Comparison of ENCODE assay signal across 1 cellular context in the genomic region with DNA sequence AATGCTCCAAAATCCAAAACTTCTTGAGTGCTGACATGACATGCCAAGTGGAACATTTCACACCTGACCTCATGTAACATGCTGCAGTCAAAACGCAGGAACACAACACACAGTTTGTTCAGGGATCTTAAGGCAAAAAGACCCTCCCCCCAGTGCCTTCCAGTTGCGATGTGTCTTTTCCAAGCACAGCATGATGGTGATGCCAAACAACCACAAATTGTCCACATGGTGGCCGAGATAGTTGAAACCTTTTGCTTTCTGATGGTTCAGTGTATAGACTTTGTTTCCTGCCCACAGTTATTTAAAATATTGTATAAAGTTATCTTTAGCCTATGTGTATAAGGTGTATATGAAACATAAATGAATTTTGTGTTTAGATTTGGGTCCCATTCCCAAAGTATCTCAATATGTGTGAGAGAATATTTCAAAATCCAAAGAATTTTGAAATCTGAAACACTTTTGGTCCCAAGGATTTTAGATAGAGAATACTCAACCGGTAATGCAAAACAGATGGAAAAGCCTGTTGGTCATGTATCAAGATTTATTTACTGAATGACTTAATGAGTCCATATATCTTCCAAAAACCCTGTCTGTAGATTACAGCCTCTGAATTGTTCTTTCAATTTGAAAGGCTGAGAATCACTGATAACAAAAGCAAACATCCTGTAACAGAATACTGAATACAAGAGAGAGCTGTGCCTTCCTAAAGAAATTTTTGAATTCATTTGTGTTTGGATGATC.
TF ChIP-seq lines count a peak whose summit lies in the region.

No MANE protein-coding gene starts in this region.

TF ChIP-seq in GM12878, 131 proteins besides CTCF, POLR2A, EP300 and RAD21 (continued from another document):
- TF ChIP-seq, protein P1, sequence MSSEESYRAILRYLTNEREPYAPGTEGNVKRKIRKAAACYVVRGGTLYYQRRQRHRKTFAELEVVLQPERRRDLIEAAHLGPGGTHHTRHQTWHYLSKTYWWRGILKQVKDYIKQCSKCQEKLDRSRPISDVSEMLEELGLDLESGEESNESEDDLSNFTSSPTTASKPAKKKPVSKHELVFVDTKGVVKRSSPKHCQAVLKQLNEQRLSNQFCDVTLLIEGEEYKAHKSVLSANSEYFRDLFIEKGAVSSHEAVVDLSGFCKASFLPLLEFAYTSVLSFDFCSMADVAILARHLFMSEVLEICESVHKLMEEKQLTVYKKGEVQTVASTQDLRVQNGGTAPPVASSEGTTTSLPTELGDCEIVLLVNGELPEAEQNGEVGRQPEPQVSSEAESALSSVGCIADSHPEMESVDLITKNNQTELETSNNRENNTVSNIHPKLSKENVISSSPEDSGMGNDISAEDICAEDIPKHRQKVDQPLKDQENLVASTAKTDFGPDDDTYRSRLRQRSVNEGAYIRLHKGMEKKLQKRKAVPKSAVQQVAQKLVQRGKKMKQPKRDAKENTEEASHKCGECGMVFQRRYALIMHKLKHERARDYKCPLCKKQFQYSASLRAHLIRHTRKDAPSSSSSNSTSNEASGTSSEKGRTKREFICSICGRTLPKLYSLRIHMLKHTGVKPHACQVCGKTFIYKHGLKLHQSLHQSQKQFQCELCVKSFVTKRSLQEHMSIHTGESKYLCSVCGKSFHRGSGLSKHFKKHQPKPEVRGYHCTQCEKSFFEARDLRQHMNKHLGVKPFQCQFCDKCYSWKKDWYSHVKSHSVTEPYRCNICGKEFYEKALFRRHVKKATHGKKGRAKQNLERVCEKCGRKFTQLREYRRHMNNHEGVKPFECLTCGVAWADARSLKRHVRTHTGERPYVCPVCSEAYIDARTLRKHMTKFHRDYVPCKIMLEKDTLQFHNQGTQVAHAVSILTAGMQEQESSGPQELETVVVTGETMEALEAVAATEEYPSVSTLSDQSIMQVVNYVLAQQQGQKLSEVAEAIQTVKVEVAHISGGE (CRISPR knock-in tag; IDR thresholded peaks at IDR 0.05), result no peak
- no peak for TF ChIP-seq BRCA1 (IDR thresholded peaks at IDR 0.05; ENCODE audit: low read depth, low read length)
- TF ChIP-seq, protein P2, sequence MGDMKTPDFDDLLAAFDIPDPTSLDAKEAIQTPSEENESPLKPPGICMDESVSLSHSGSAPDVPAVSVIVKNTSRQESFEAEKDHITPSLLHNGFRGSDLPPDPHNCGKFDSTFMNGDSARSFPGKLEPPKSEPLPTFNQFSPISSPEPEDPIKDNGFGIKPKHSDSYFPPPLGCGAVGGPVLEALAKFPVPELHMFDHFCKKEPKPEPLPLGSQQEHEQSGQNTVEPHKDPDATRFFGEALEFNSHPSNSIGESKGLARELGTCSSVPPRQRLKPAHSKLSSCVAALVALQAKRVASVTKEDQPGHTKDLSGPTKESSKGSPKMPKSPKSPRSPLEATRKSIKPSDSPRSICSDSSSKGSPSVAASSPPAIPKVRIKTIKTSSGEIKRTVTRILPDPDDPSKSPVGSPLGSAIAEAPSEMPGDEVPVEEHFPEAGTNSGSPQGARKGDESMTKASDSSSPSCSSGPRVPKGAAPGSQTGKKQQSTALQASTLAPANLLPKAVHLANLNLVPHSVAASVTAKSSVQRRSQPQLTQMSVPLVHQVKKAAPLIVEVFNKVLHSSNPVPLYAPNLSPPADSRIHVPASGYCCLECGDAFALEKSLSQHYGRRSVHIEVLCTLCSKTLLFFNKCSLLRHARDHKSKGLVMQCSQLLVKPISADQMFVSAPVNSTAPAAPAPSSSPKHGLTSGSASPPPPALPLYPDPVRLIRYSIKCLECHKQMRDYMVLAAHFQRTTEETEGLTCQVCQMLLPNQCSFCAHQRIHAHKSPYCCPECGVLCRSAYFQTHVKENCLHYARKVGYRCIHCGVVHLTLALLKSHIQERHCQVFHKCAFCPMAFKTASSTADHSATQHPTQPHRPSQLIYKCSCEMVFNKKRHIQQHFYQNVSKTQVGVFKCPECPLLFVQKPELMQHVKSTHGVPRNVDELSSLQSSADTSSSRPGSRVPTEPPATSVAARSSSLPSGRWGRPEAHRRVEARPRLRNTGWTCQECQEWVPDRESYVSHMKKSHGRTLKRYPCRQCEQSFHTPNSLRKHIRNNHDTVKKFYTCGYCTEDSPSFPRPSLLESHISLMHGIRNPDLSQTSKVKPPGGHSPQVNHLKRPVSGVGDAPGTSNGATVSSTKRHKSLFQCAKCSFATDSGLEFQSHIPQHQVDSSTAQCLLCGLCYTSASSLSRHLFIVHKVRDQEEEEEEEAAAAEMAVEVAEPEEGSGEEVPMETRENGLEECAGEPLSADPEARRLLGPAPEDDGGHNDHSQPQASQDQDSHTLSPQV (IDR thresholded peaks at IDR 0.05), result no peak
TF ChIP-seq in GM12878: peak in this region for 0.
